ENCODE assay signal across 24 cellular contexts in the genomic region with DNA sequence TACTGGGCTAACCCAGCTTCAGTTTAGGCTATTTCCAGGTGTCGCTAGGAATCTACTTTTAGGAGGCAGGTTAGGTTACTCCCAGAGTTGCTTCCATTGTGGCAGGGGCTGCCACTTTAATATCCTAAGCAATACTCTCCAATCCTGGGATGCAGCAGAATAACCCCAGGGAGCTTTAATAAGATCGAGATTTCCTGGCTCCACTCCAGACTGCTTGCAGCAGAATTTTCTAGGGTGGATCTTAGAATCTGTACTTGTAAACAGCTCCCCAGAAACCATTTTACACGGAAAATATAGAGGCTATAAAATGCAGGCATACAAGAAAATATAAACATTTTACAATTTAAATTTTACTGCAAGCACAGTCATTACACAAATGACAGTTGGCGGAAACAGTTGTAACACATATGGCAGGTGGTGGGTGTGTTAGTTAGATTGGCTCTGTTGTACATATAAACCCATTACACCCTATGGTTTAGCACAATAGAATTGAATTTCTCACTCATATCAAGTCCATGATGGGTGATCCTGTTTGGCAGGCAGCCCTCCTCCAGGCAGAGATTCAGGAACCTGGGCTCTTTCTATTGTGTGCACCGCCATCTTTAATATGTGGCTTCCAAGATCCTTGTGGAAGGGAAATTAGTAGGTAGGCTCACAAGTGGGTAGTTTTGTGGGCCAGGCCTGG. TPM values are rescaled to one million over a fixed set of nuclear protein-coding genes. Genes with fewer than 3 reads are reported as not detected.
A peak's percentile ranks its signal among the peaks of the same experiment; 100 is the strongest.
DNase-seq lines count a peak whose midpoint lies in the region; ATAC-seq and TF ChIP-seq lines count a peak whose summit lies in the region.
"Had no signal": no experiment of that assay in that cellular context is flagged by ENCODE, and none has a peak within 500 bp of the region (broad histone marks: within the 10 kb centered on the region; RNA-seq: fewer than 3 reads in every experiment).

No MANE protein-coding gene starts in this region.

- H3K4me3 Mint-ChIP-seq in activated T-helper 1 cell treated with anti-CD3 and anti-CD28 coated beads, Interleukin-12 subunit alpha, Interleukin-12 subunit beta, Interleukin-2, Interleukin-4 antibody, amounts not matched to agents 30 ng/mL and 10 ng/mL and 1 ng/mL, durations not matched to agents 14 hours and 24 hours and 36 hours, result no peak overlapping the region
- H3K4me3 Mint-ChIP-seq: activated CD4-positive, alpha-beta memory T cell treated with anti-CD3 and anti-CD28 coated beads, Interleukin-2, amount 10 ng/mL, durations not matched to agents 7 days and 5 days; activated naive CD8-positive, alpha-beta T cell; CD4-positive, alpha-beta memory T cell; natural killer cell treated with Interleukin-12 subunit alpha and Interleukin-12 subunit beta and Interleukin-15 and Interleukin-18, amount 100 ng/mL, for 72 hours; stimulated activated naive CD8-positive, alpha-beta T cell treated with anti-CD3 and anti-CD28 coated beads, Interleukin-15, amount 100 ng/mL, for 72 hours had no signal

- H3K27me3 ChIP-seq in A673 (replicated peaks; ENCODE audit: insufficient read depth, low read depth, low read length, poor library complexity), result no peaks in the 10 kb centered on the region
- no peaks in the 10 kb centered on the region for H3K27me3 ChIP-seq in colonic mucosa
- H3K27me3 ChIP-seq in Karpas-422 (ENCODE audit: low read length), result no peaks in the 10 kb centered on the region
- H3K27me3 ChIP-seq: dorsolateral prefrontal cortex, vagina had no signal

- no peaks in the 10 kb centered on the region for H3K4me1 ChIP-seq in A673 (ENCODE audit: insufficient read depth, low read length, poor library complexity, severe bottlenecking)
- peaks cover 3% of the 10 kb centered on the region for H3K4me1 ChIP-seq in colonic mucosa
- peaks cover 21% of the 10 kb centered on the region for H3K4me1 ChIP-seq in Karpas-422 (ENCODE audit: low read length)

- H3K36me3 ChIP-seq in A673 (ENCODE audit: insufficient read depth, low read length, poor library complexity, severe bottlenecking), result no peaks in the 10 kb centered on the region
- H3K36me3 ChIP-seq in colonic mucosa, result no peaks in the 10 kb centered on the region
- H3K36me3 ChIP-seq in Karpas-422 (ENCODE audit: insufficient read depth, low read length), result no peaks in the 10 kb centered on the region
- H3K36me3 ChIP-seq: vagina had no signal

- peaks cover 9% of the 10 kb centered on the region for H3K4me1 Mint-ChIP-seq in activated T-helper 1 cell treated with anti-CD3 and anti-CD28 coated beads, Interleukin-12 subunit alpha, Interleukin-12 subunit beta, Interleukin-2, Interleukin-4 antibody, amounts not matched to agents 30 ng/mL and 10 ng/mL and 1 ng/mL, durations not matched to agents 14 hours and 24 hours and 36 hours (ENCODE audit: low read depth)
- H3K4me1 Mint-ChIP-seq: CD4-positive, alpha-beta memory T cell had no signal

- H3K27ac Mint-ChIP-seq in activated T-helper 1 cell treated with anti-CD3 and anti-CD28 coated beads, Interleukin-12 subunit alpha, Interleukin-12 subunit beta, Interleukin-2, Interleukin-4 antibody, amounts not matched to agents 30 ng/mL and 10 ng/mL and 1 ng/mL, durations not matched to agents 14 hours and 24 hours and 36 hours, result no peak overlapping the region
- H3K27ac Mint-ChIP-seq: activated CD4-positive, alpha-beta memory T cell treated with anti-CD3 and anti-CD28 coated beads, Interleukin-2, amount 10 ng/mL, durations not matched to agents 7 days and 5 days; activated naive CD8-positive, alpha-beta T cell; CD4-positive, alpha-beta memory T cell; natural killer cell treated with Interleukin-12 subunit alpha and Interleukin-12 subunit beta and Interleukin-15 and Interleukin-18, amount 100 ng/mL, for 72 hours had no signal

- no peak overlapping the region for H3K4me2 ChIP-seq in Karpas-422 (ENCODE audit: low read depth, low read length, poor library complexity, severe bottlenecking)
- H3K4me2 ChIP-seq: PC-9 had no signal

- TF ChIP-seq CTCF in A673 (conservative IDR thresholded peaks at IDR 0.05; ENCODE audit: low read depth, low read length) (no peak), colonic mucosa (IDR thresholded peaks at IDR 0.05) (no peak)

- H3K27ac ChIP-seq in A673 (ENCODE audit: low read depth, low read length, poor library complexity, severe bottlenecking) (no peak overlapping the region), colonic mucosa (peak overlapping the region; percentile 39), Karpas-422 (ENCODE audit: low read length) (no peak overlapping the region)
- H3K27ac ChIP-seq: dorsolateral prefrontal cortex, PC-9, vagina had no signal

- no peaks in the 10 kb centered on the region for H3K9me2 ChIP-seq in Karpas-422 (replicated peaks; ENCODE audit: insufficient read depth, low read length)

- H3K36me3 Mint-ChIP-seq in activated T-helper 1 cell treated with anti-CD3 and anti-CD28 coated beads, Interleukin-12 subunit alpha, Interleukin-12 subunit beta, Interleukin-2, Interleukin-4 antibody, amounts not matched to agents 30 ng/mL and 10 ng/mL and 1 ng/mL, durations not matched to agents 14 hours and 24 hours and 36 hours (ENCODE audit: low read depth), result no peaks in the 10 kb centered on the region
- H3K36me3 Mint-ChIP-seq: activated naive CD8-positive, alpha-beta T cell; CD4-positive, alpha-beta memory T cell; natural killer cell treated with Interleukin-12 subunit alpha and Interleukin-12 subunit beta and Interleukin-15 and Interleukin-18, amount 100 ng/mL, for 72 hours had no signal

- no peak for ATAC-seq in GM19452 (IDR thresholded peaks at IDR 0.05; ENCODE audit: unreplicated experiment)
- ATAC-seq: natural killer cell treated with Interleukin-12 subunit alpha and Interleukin-12 subunit beta and Interleukin-15 and Interleukin-18, amount 100 ng/mL, for 72 hours; Right ventricle myocardium inferior; SK-N-SH treated with all-trans-retinoic acid at 6 μM for 48 hours; stimulated activated naive CD8-positive, alpha-beta T cell treated with anti-CD3 and anti-CD28 coated beads, Interleukin-15, amount 100 ng/mL, for 72 hours had no signal

- H3K27me3 Mint-ChIP-seq in activated T-helper 1 cell treated with anti-CD3 and anti-CD28 coated beads, Interleukin-12 subunit alpha, Interleukin-12 subunit beta, Interleukin-2, Interleukin-4 antibody, amounts not matched to agents 30 ng/mL and 10 ng/mL and 1 ng/mL, durations not matched to agents 14 hours and 24 hours and 36 hours (ENCODE audit: insufficient read depth), result peaks cover 7% of the 10 kb centered on the region

- H3K9me3 ChIP-seq in A673 (ENCODE audit: low read depth, low read length, poor library complexity, severe bottlenecking) (no peaks in the 10 kb centered on the region), colonic mucosa (no peaks in the 10 kb centered on the region), Karpas-422 (ENCODE audit: low read length) (no peaks in the 10 kb centered on the region)
- H3K9me3 ChIP-seq: vagina had no signal

- DNase-seq in A673 (ENCODE audit: low spot score) (peak; percentile 8), NCI-H2081 treated with DMSO at 0.1 percent for 48 hours (lab: John Stamatoyannopoulos, UW) (peak; percentile 96), NCI-H524 treated with DMSO at 0.1 percent for 48 hours (lab: John Stamatoyannopoulos, UW) (peak; percentile 3), colonic mucosa (peak; percentile 77), Karpas-422 (no peak), GF-D8 (lab: John Stamatoyannopoulos, UW) (no peak)
- no peak for DNase-seq in activated T-helper 1 cell treated with anti-CD3 and anti-CD28 coated beads, Interleukin-12 subunit alpha, Interleukin-12 subunit beta, Interleukin-2, Interleukin-4 antibody, amounts not matched to agents 30 ng/mL and 10 ng/mL and 1 ng/mL, durations not matched to agents 14 hours and 24 hours and 36 hours (ENCODE audit: low spot score)
- DNase-seq: activated CD4-positive, alpha-beta memory T cell treated with anti-CD3 and anti-CD28 coated beads, Interleukin-2, amount 10 ng/mL, durations not matched to agents 7 days and 5 days; activated CD4-positive, alpha-beta T cell treated with anti-CD3 and anti-CD28 coated beads for 1 hour; activated CD8-positive, alpha-beta memory T cell treated with anti-CD3 and anti-CD28 coated beads, Interleukin-2, amount 50 U/mL, for 48 hours; AML-193; CD4-positive, alpha-beta memory T cell; DMS153; dorsolateral prefrontal cortex; midbrain; PC-9; stimulated activated naive CD8-positive, alpha-beta T cell treated with anti-CD3 and anti-CD28 coated beads, Interleukin-15, amount 100 ng/mL, for 72 hours; T-helper 2 cell had no signal

- H3K9me3 Mint-ChIP-seq in activated T-helper 1 cell treated with anti-CD3 and anti-CD28 coated beads, Interleukin-12 subunit alpha, Interleukin-12 subunit beta, Interleukin-2, Interleukin-4 antibody, amounts not matched to agents 30 ng/mL and 10 ng/mL and 1 ng/mL, durations not matched to agents 14 hours and 24 hours and 36 hours, result no peaks in the 10 kb centered on the region
- H3K9me3 Mint-ChIP-seq: activated CD4-positive, alpha-beta memory T cell treated with anti-CD3 and anti-CD28 coated beads, Interleukin-2, amount 10 ng/mL, durations not matched to agents 7 days and 5 days; stimulated activated naive CD8-positive, alpha-beta T cell treated with anti-CD3 and anti-CD28 coated beads, Interleukin-15, amount 100 ng/mL, for 72 hours had no signal

- peak overlapping the region in 1 of 2 donors; percentile 36 for H3K9ac ChIP-seq in colonic mucosa (ENCODE audit: low read depth in 2 of 2, low read length in 2 of 2)
- H3K9ac ChIP-seq in Karpas-422 (ENCODE audit: low read length), result no peak overlapping the region

- no peak overlapping the region for H2AFZ ChIP-seq in Karpas-422 (ENCODE audit: low read length)
- H2AFZ ChIP-seq: PC-9 had no signal

- POLR2A ChIA-PET in A673 (lab: Charles Lee; ENCODE audit: low non-redundant PET), result no interaction called here

- no peaks in the 10 kb centered on the region for H4K20me1 ChIP-seq in Karpas-422 (ENCODE audit: insufficient read depth, low read depth, low read length)

- intact Hi-C loops in A673 (cut with micrococcal nuclease; ENCODE audit: unreplicated experiment) (no loop called here), colonic mucosa (cut with DNase I) (no loop called here)
- intact Hi-C loops in activated T-helper 1 cell treated with anti-CD3 and anti-CD28 coated beads, Interleukin-12 subunit alpha, Interleukin-12 subunit beta, Interleukin-2, Interleukin-4 antibody, amounts not matched to agents 30 ng/mL and 10 ng/mL and 1 ng/mL, durations not matched to agents 14 hours and 24 hours and 36 hours (cut with micrococcal nuclease), result no loop called here

- no peak overlapping the region for H3K4me3 ChIP-seq in A673 (ENCODE audit: low read depth, low read length, poor library complexity, severe bottlenecking)
- no peak overlapping the region for H3K4me3 ChIP-seq in colonic mucosa
- H3K4me3 ChIP-seq in Karpas-422 (ENCODE audit: low read length), result no peak overlapping the region
- H3K4me3 ChIP-seq: dorsolateral prefrontal cortex, PC-9, vagina had no signal

- no peaks in the 10 kb centered on the region for H3K79me2 ChIP-seq in Karpas-422 (ENCODE audit: low read length)

- CTCF ChIA-PET in A673 (lab: Charles Lee), result no interaction called here

- BruUV-seq in A673 (replicated peaks; lab: Mats Ljungman, UMichigan), result no TSS peak

RNA-seq across cellular contexts. Expression of a gene that starts 34.9 kb away (rescaled TPM):
- total RNA-seq in A673 (2021) (0.15 and 0.24 TPM in 2 replicates), colonic mucosa (1 to 10 TPM; 5.3 to 7.3 TPM)
- total RNA-seq in Karpas-422 (2014; rRNA removed; shearing (Covaris generic); ENCODE audit: low replicate concordance), result not detected in 2 replicates
- total RNA-seq in activated T-helper 1 cell treated with anti-CD3 and anti-CD28 coated beads, Interleukin-12 subunit alpha, Interleukin-12 subunit beta, Interleukin-2, Interleukin-4 antibody, amounts not matched to agents 30 ng/mL and 10 ng/mL and 1 ng/mL, durations not matched to agents 14 hours and 24 hours and 36 hours, result 0.20 and 0.49 TPM in 2 replicates
- total RNA-seq: CD4-positive, alpha-beta memory T cell; natural killer cell treated with Interleukin-12 subunit alpha and Interleukin-12 subunit beta and Interleukin-15 and Interleukin-18, amount 100 ng/mL, for 72 hours had no signal

Comparison
In these comparisons a context has a peak if more than half of its experiments do, and no peak if none do; other contexts are left out.
1. DNase-seq: peak in A673 (single experiment), NCI-H2081 treated with DMSO at 0.1 percent for 48 hours (single experiment), NCI-H524 treated with DMSO at 0.1 percent for 48 hours (single experiment) and colonic mucosa (single experiment); none in Karpas-422 (single experiment), GF-D8 (single experiment) and activated T-helper 1 cell treated with anti-CD3 and anti-CD28 coated beads, Interleukin-12 subunit alpha, Interleukin-12 subunit beta, Interleukin-2, Interleukin-4 antibody, amounts not matched to agents 30 ng/mL and 10 ng/mL and 1 ng/mL, durations not matched to agents 14 hours and 24 hours and 36 hours (single experiment).